In genomic region chr6:156777577-156777865, GRCh38 we compare ENCODE assay signal across 8 cellular contexts. TPM values are rescaled to one million over a fixed set of nuclear protein-coding genes. Genes with fewer than 3 reads are reported as not detected.
DNase-seq lines count a peak whose midpoint lies in the region; ATAC-seq and TF ChIP-seq lines count a peak whose summit lies in the region.

No MANE protein-coding gene starts in this region.

- TF ChIP-seq POLR2A in prostate gland (IDR thresholded peaks at IDR 0.05): no peak

- TF ChIP-seq CTCF in GM12865 (IDR thresholded peaks at IDR 0.05; ENCODE audit: insufficient read depth, low read depth, low read length, missing control alignments) (no peak), MM.1S (IDR thresholded peaks at IDR 0.05; ENCODE audit: low read length) (no peak), prostate gland (IDR thresholded peaks at IDR 0.05) (no peak)

- no peaks in the 10 kb centered on the region for H4K20me1 ChIP-seq in MM.1S (ENCODE audit: insufficient read depth, low read length)

- H2AFZ ChIP-seq in MM.1S (ENCODE audit: low read length): no peak overlapping the region

- H3K4me1 ChIP-seq in MM.1S (ENCODE audit: low read length) (no peaks in the 10 kb centered on the region), prostate gland (replicated peaks) (no peaks in the 10 kb centered on the region)

- DNase-seq in GM12865 (ENCODE audit: low read depth) (no peak), MM.1S (no peak), epithelial cell of prostate (ENCODE audit: low read depth, low spot score) (no peak), prostate gland (ENCODE audit: low spot score) (no peak), germinal center (ENCODE audit: low spot score) (no peak), NAMALWA (ENCODE audit: low spot score) (no peak), SIG-M5 (lab: John Stamatoyannopoulos, UW) (no peak)

- no peak overlapping the region for H3K4me2 ChIP-seq in MM.1S (ENCODE audit: low read depth, low read length)

- ATAC-seq in GM21390 (IDR thresholded peaks at IDR 0.05; ENCODE audit: unreplicated experiment): no peak

- no peaks in the 10 kb centered on the region for H3K9me3 ChIP-seq in MM.1S (replicated peaks; ENCODE audit: insufficient read depth, low read length)
- H3K9me3 ChIP-seq in prostate gland: no peaks in the 10 kb centered on the region

- H3K27ac ChIP-seq in MM.1S (ENCODE audit: low read length) (peak overlapping the region; percentile 80; the same call in 1 of the 2 replicates), epithelial cell of prostate (peak overlapping the region; percentile 95), prostate gland (peak overlapping the region; percentile 98 to 100)

- peak overlapping the region; percentile 78 for H3K9ac ChIP-seq in MM.1S (ENCODE audit: low read length)

- H3F3A ChIP-seq in MM.1S (ENCODE audit: insufficient read depth, low read length): peaks cover 2% of the 10 kb centered on the region; the same call in 1 of the 2 replicates

- no peaks in the 10 kb centered on the region for H3K9me2 ChIP-seq in MM.1S (replicated peaks; ENCODE audit: insufficient read depth, low read length)

- H3K79me2 ChIP-seq in MM.1S (ENCODE audit: low read length): peaks cover 29% of the 10 kb centered on the region

- WGBS in prostate gland: 0% methylated on average over 49 of the region's 57 CpGs

- peak overlapping the region; percentile 87 for H3K4me3 ChIP-seq in GM12865 (ENCODE audit: low read depth, low read length)
- peak overlapping the region; percentile 61 for H3K4me3 ChIP-seq in MM.1S (ENCODE audit: low read length)
- H3K4me3 ChIP-seq in prostate gland: peak overlapping the region; percentile 82 to 89

- H3K27me3 ChIP-seq in MM.1S (replicated peaks; ENCODE audit: insufficient read depth, low read length): no peaks in the 10 kb centered on the region
- H3K27me3 ChIP-seq in prostate gland (replicated peaks; ENCODE audit: insufficient read depth): no peaks in the 10 kb centered on the region

- H3K36me3 ChIP-seq in MM.1S (replicated peaks; ENCODE audit: insufficient read depth, low read length): no peaks in the 10 kb centered on the region
- H3K36me3 ChIP-seq in prostate gland: no peaks in the 10 kb centered on the region

- intact Hi-C loops in prostate gland (cut with DNase I): loop anchor here (2.0 to 5.0 kb wide), 3 partner anchors 57 to 405 kb away; no protein-coding TSS in a partner anchor

RNA-seq across cellular contexts. Expression of gene ARID1B, which starts 0.3 kb away (rescaled TPM):
- 10 to 100 TPM; 65.1 to 99.4 TPM for total RNA-seq in prostate gland
